In genomic region chr18:74179623-74180199, GRCh38 we compare ENCODE assay signal across 26 cellular contexts. TPM values are rescaled to one million over a fixed set of nuclear protein-coding genes. Genes with fewer than 3 reads are reported as not detected.
"Had no signal": no experiment of that assay in that cellular context is flagged by ENCODE, and none has a peak within 500 bp of the region (broad histone marks: within the 10 kb centered on the region; RNA-seq: fewer than 3 reads in every experiment).

No MANE protein-coding gene starts in this region.

- H3K9me3 ChIP-seq: ascending aorta, breast epithelium had no signal

- DNase-seq: activated B cell treated with CpG ODN at 0.5 μM for 24 hours; activated CD4-positive, alpha-beta T cell treated with anti-CD3 and anti-CD28 coated beads for 48 hours; activated CD4-positive, alpha-beta T cell treated with anti-CD3 and anti-CD28 coated beads, Interleukin-2, amount 50 U/mL, for 1 hour; activated CD4-positive, alpha-beta T cell treated with anti-CD3 and anti-CD28 coated beads, Interleukin-2, amount 50 U/mL, for 48 hours; activated CD8-positive, alpha-beta memory T cell treated with anti-CD3 and anti-CD28 coated beads for 24 hours; activated CD8-positive, alpha-beta T cell treated with anti-CD3 and anti-CD28 coated beads for 36 hours; activated effector memory CD4-positive, alpha-beta T cell treated with anti-CD3 and anti-CD28 coated beads, Interleukin-2, amount 50 U/mL, for 16 hours; activated naive CD4-positive, alpha-beta T cell treated with anti-CD3 and anti-CD28 coated beads for 36 hours; activated naive CD8-positive, alpha-beta T cell treated with anti-CD3 and anti-CD28 coated beads, Interleukin-2, amount 10 ng/mL, durations not matched to agents 7 days and 5 days; activated T-cell treated with anti-CD3 and anti-CD28 coated beads, Interleukin-2, amount 50 U/mL, for 1 hour; activated T-cell treated with anti-CD3 and anti-CD28 coated beads, Interleukin-2, amount 50 U/mL, for 48 hours; dorsolateral prefrontal cortex; effector memory CD4-positive, alpha-beta T cell; endodermal cell; foreskin fibroblast; T-helper 1 cell; T-helper 17 cell; T1000 had no signal

- H3K27ac ChIP-seq: ascending aorta, breast epithelium, cardiac muscle cell, coronary artery, dorsolateral prefrontal cortex, gastroesophageal sphincter, VCaP had no signal

- H3K36me3 ChIP-seq: ascending aorta, breast epithelium, cardiac muscle cell, gastroesophageal sphincter had no signal

- H3K27me3 ChIP-seq: ascending aorta, cardiac muscle cell had no signal

- ATAC-seq: activated CD4-positive, CD25-positive, alpha-beta regulatory T cell treated with anti-CD3 and anti-CD28 coated beads, Interleukin-2, amount 50 U/mL, for 24 hours; activated CD8-positive, alpha-beta T cell treated with anti-CD3 and anti-CD28 coated beads for 36 hours; esophagus mucosa; gastroesophageal sphincter; T-helper 17 cell had no signal

- H3K4me1 ChIP-seq: ascending aorta, breast epithelium, gastroesophageal sphincter had no signal

- H3K4me3 ChIP-seq: ascending aorta, breast epithelium, cardiac muscle cell, coronary artery, dorsolateral prefrontal cortex, gastroesophageal sphincter had no signal

RNA-seq across cellular contexts. Expression of gene FBXO15, which starts 32.1 kb away (rescaled TPM):
- total RNA-seq: ascending aorta had no signal
